Comparison of ENCODE assay signal across 1 cellular context in genomic region chr3:52046186-52046913, GRCh38.
TF ChIP-seq lines count a peak whose summit lies in the region.

No MANE protein-coding gene starts in this region.

TF ChIP-seq in HEK293, 187 proteins besides CTCF, POLR2A, EP300 and RAD21 (continued from another document):
- TF ChIP-seq ZNF768 (tag by site-specific recombination; IDR thresholded peaks at IDR 0.05), result no peak
- no peak for TF ChIP-seq ZNF10 (tag by site-specific recombination; IDR thresholded peaks at IDR 0.05)
- TF ChIP-seq ZXDB (tag by site-specific recombination; IDR thresholded peaks at IDR 0.05), result no peak
- TF ChIP-seq ZBTB6 (tag by site-specific recombination; IDR thresholded peaks at IDR 0.05), result no peak
- no peak for TF ChIP-seq ZNF747 (tag by site-specific recombination; IDR thresholded peaks at IDR 0.05)
- TF ChIP-seq ZNF600 (tag by site-specific recombination; IDR thresholded peaks at IDR 0.05), result 0 out of 2 replicates have a peak, but pooled peaks have one; percentile 36
- TF ChIP-seq ZFP41 (tag by site-specific recombination; IDR thresholded peaks at IDR 0.05; ENCODE audit: borderline replicate concordance), result no peak
- TF ChIP-seq ZNF335 (tag by site-specific recombination; conservative IDR thresholded peaks at IDR 0.05), result peak; percentile 28
- no peak for TF ChIP-seq ZNF112 (tag by site-specific recombination; IDR thresholded peaks at IDR 0.05)
- TF ChIP-seq ZNF558 (tag by site-specific recombination; IDR thresholded peaks at IDR 0.05), result no peak
- TF ChIP-seq ZFHX2 (tag by site-specific recombination; conservative IDR thresholded peaks at IDR 0.05), result no peak
- TF ChIP-seq ZBTB21 (tag by site-specific recombination; IDR thresholded peaks at IDR 0.05), result peak; percentile 36; the same call in 1 of the 2 replicates
- no peak for TF ChIP-seq ZNF24 (tag by site-specific recombination; IDR thresholded peaks at IDR 0.05)
- 0 out of 2 replicates have a peak, but pooled peaks have one; percentile 22 for TF ChIP-seq ZNF692 (tag by site-specific recombination; IDR thresholded peaks at IDR 0.05)
- no peak for TF ChIP-seq ZNF157 (tag by site-specific recombination; IDR thresholded peaks at IDR 0.05)
- TF ChIP-seq ZSCAN18 (tag by site-specific recombination; IDR thresholded peaks at IDR 0.05), result no peak
- peak; percentile 54 for TF ChIP-seq WT1 (tag by site-specific recombination; IDR thresholded peaks at IDR 0.05)
- peak; percentile 15; the same call in 1 of the 2 replicates for TF ChIP-seq ZBTB17 (tag by site-specific recombination; IDR thresholded peaks at IDR 0.05)
- TF ChIP-seq ZNF621 (tag by site-specific recombination; IDR thresholded peaks at IDR 0.05), result no peak
- TF ChIP-seq PRDM10 (tag by site-specific recombination; IDR thresholded peaks at IDR 0.05), result peak; percentile 83
- TF ChIP-seq ZFP37 (tag by site-specific recombination; IDR thresholded peaks at IDR 0.05), result no peak
- TF ChIP-seq TRIM28 (IDR thresholded peaks at IDR 0.05; ENCODE audit: borderline replicate concordance, low read length), result no peak
- no peak for TF ChIP-seq MEIS1 (CRISPR knock-in tag; IDR thresholded peaks at IDR 0.05; ENCODE audit: borderline replicate concordance)
- 0 out of 2 replicates have a peak, but pooled peaks have one; percentile 29 for TF ChIP-seq ZNF398 (tag by site-specific recombination; IDR thresholded peaks at IDR 0.05)
- TF ChIP-seq ZIC2 (tag by site-specific recombination; IDR thresholded peaks at IDR 0.05), result 0 out of 2 replicates have a peak, but pooled peaks have one; percentile 46
- TF ChIP-seq ZNF530 (tag by site-specific recombination; IDR thresholded peaks at IDR 0.05; ENCODE audit: low read depth), result no peak
- TF ChIP-seq GLI4 (tag by site-specific recombination; IDR thresholded peaks at IDR 0.05), result no peak
- TF ChIP-seq ZNF155 (tag by site-specific recombination; IDR thresholded peaks at IDR 0.05), result no peak
- TF ChIP-seq SCRT2 (tag by site-specific recombination; IDR thresholded peaks at IDR 0.05), result 0 out of 2 replicates have a peak, but pooled peaks have one; percentile 8
- TF ChIP-seq ZNF513 (tag by site-specific recombination; IDR thresholded peaks at IDR 0.05), result no peak
- TF ChIP-seq ZNF549 (tag by site-specific recombination; IDR thresholded peaks at IDR 0.05), result no peak
- TF ChIP-seq ZNF174 (tag by site-specific recombination; IDR thresholded peaks at IDR 0.05), result no peak
- TF ChIP-seq GFI1B (tag by site-specific recombination; IDR thresholded peaks at IDR 0.05), result no peak
- TF ChIP-seq IKZF3 (tag by site-specific recombination; IDR thresholded peaks at IDR 0.05), result no peak
- no peak for TF ChIP-seq ZNF555 (tag by site-specific recombination; conservative IDR thresholded peaks at IDR 0.05)
- TF ChIP-seq ZNF623 (tag by site-specific recombination; IDR thresholded peaks at IDR 0.05), result no peak
- TF ChIP-seq ZNF354C (tag by site-specific recombination; IDR thresholded peaks at IDR 0.05; ENCODE audit: borderline replicate concordance, low read depth), result no peak
- no peak for TF ChIP-seq ZNF548 (tag by site-specific recombination; IDR thresholded peaks at IDR 0.05)
- TF ChIP-seq ZNF660 (tag by site-specific recombination; IDR thresholded peaks at IDR 0.05), result 0 out of 2 replicates have a peak, but pooled peaks have one; percentile 14
- TF ChIP-seq SP2 (tag by site-specific recombination; IDR thresholded peaks at IDR 0.05), result peak; percentile 30; the same call in 1 of the 2 replicates
- peak; percentile 72 for TF ChIP-seq SP7 (tag by site-specific recombination; IDR thresholded peaks at IDR 0.05)
